9 cellular contexts compared by ENCODE assay signal in the genomic region with DNA sequence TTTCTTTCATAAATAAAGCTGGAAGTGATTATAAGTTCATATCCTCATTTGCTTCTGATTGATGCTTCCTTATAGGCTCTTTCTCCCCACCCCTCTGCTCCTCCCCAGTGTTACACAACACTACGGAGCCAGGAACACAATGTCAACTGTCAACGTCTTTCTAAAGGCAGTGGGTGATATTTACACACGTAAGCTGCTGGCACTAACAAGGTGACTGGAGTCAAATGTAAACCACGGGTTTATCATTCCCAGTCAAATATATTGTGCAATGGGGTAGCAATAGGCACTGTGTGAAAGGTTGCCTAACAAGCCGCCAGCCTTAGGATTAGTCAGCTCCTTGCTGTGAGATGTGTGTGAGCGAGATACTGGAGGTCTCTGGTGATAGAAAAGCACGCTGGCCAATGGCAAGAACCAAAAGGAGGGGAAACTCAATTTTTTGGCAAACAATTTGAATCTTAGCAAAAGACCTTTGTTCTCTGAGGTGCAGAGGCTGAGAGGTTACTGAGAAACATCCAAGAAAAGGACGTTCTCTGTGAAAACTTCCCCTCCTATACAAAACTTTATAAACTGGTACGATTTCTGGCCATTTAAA. TPM values are rescaled to one million over a fixed set of nuclear protein-coding genes. Genes with fewer than 3 reads are reported as not detected.
DNase-seq lines count a peak whose midpoint lies in the region; ATAC-seq and TF ChIP-seq lines count a peak whose summit lies in the region.
"Had no signal": no experiment of that assay in that cellular context is flagged by ENCODE, and none has a peak within 500 bp of the region (broad histone marks: within the 10 kb centered on the region; RNA-seq: fewer than 3 reads in every experiment).

No MANE protein-coding gene starts in this region.

- WGBS in esophagus squamous epithelium, 2 donors: 13 to 17% methylated on average over 9 of the region's 9 CpGs

- peak; percentile 40 to 51 for ATAC-seq in activated naive CD4-positive, alpha-beta T cell treated with anti-CD3 and anti-CD28 coated beads, Interleukin-2, amount 50 U/mL, for 72 hours
- ATAC-seq in GM18867 (IDR thresholded peaks at IDR 0.05; ENCODE audit: unreplicated experiment): no peak

- no peaks in the 10 kb centered on the region for H3K9me3 Mint-ChIP-seq in activated naive CD4-positive, alpha-beta T cell treated with anti-CD3 and anti-CD28 coated beads, Interleukin-2, amount 50 U/mL, for 72 hours
- H3K9me3 Mint-ChIP-seq in nephron: no peaks in the 10 kb centered on the region
- H3K9me3 Mint-ChIP-seq: activated T-cell treated with anti-CD3 and anti-CD28 coated beads, Interleukin-2, amount 50 U/mL, for 4 hours had no signal

- peak in 2 of 4 donors; percentile 18 to 44 for TF ChIP-seq POLR2A in esophagus squamous epithelium (IDR thresholded peaks at IDR 0.05)

- DNase-seq in activated naive CD4-positive, alpha-beta T cell treated with anti-CD3 and anti-CD28 coated beads, Interleukin-2, amount 50 U/mL, for 72 hours (ENCODE audit: low spot score in 2 of 2): no peak
- no peak for DNase-seq in activated naive CD4-positive, alpha-beta T cell treated with anti-CD3 and anti-CD28 coated beads, Interleukin-2, amount 50 U/mL, for 16 hours
- DNase-seq in RWPE1 (ENCODE audit: low spot score): peak; percentile 93
- peak; percentile 12 for DNase-seq in esophagus squamous epithelium (lab: John Stamatoyannopoulos, UW)
- no peak for DNase-seq in occipital lobe (lab: John Stamatoyannopoulos, UW)
- DNase-seq in stimulated activated CD4-positive, alpha-beta T cell treated with anti-CD3 and anti-CD28 coated beads, Interleukin-4, amount 100 ng/mL, for 1 hour: no peak
- DNase-seq: activated T-cell treated with anti-CD3 and anti-CD28 coated beads, Interleukin-2, amount 50 U/mL, for 4 hours had no signal

- TF ChIP-seq CTCF in RWPE1 (conservative IDR thresholded peaks at IDR 0.05; ENCODE audit: low read depth) (no peak), esophagus squamous epithelium (IDR thresholded peaks at IDR 0.05) (no peak), nephron (IDR thresholded peaks at IDR 0.05; ENCODE audit: unreplicated experiment in 3 of 3) (no peak)

- no peak overlapping the region for H3K4me3 Mint-ChIP-seq in nephron
- H3K4me3 Mint-ChIP-seq: activated T-cell treated with anti-CD3 and anti-CD28 coated beads, Interleukin-2, amount 50 U/mL, for 4 hours had no signal

- H3K4me1 ChIP-seq in esophagus squamous epithelium: peaks cover 7 to 35% (median 17%) of the 10 kb centered on the region in 3 donors

- H3K27ac Mint-ChIP-seq in activated naive CD4-positive, alpha-beta T cell treated with anti-CD3 and anti-CD28 coated beads, Interleukin-2, amount 50 U/mL, for 72 hours: no peak overlapping the region
- peak overlapping the region; percentile 21 to 54 (median 47) for H3K27ac Mint-ChIP-seq in nephron

- peak overlapping the region in 1 of 4 donors; percentile 24 for H3K4me3 ChIP-seq in esophagus squamous epithelium

- H3K27me3 Mint-ChIP-seq in nephron (ENCODE audit: low read depth): peaks cover 4% of the 10 kb centered on the region

- H3K27ac ChIP-seq in RWPE1 (peak overlapping the region; percentile 73), esophagus squamous epithelium (peak overlapping the region; percentile 63 to 88 (median 78))

- H3K27me3 ChIP-seq in esophagus squamous epithelium: no peaks in the 10 kb centered on the region

- no peaks in the 10 kb centered on the region for H3K9me3 ChIP-seq in esophagus squamous epithelium

- CTCF ChIA-PET in RWPE1 (lab: Yijun Ruan, JAX): interaction anchor here (1.0 kb wide), 1 partner anchor 22 kb away, joined by 4 read pairs; the partner anchor contains the start of gene HECTD1

- no peaks in the 10 kb centered on the region for H3K4me1 Mint-ChIP-seq in nephron

- POLR2A ChIA-PET in RWPE1 (lab: Yijun Ruan, JAX; ENCODE audit: low non-redundant PET): interaction anchor here (0.7 kb wide), 1 partner anchor 34 kb away, joined by 3 read pairs; no protein-coding TSS in a partner anchor

- no peaks in the 10 kb centered on the region for H3K36me3 ChIP-seq in esophagus squamous epithelium

- intact Hi-C loops in esophagus squamous epithelium (cut with DNase I): no loop called here

- no peaks in the 10 kb centered on the region for H3K36me3 Mint-ChIP-seq in activated naive CD4-positive, alpha-beta T cell treated with anti-CD3 and anti-CD28 coated beads, Interleukin-2, amount 50 U/mL, for 72 hours
- no peaks in the 10 kb centered on the region for H3K36me3 Mint-ChIP-seq in nephron (ENCODE audit: low read depth)

RNA-seq across cellular contexts. Expression of gene HECTD1, which starts 22.1 kb away (rescaled TPM):
- 10 to 100 TPM; 75.5 to 87.5 TPM for total RNA-seq in activated naive CD4-positive, alpha-beta T cell treated with anti-CD3 and anti-CD28 coated beads, Interleukin-2, amount 50 U/mL, for 72 hours
- total RNA-seq in esophagus squamous epithelium (100 to 1,000 TPM; 175 to 250 (median 194) TPM), occipital lobe (388 TPM)

Comparison
In these comparisons a context has a peak if more than half of its experiments do, and no peak if none do; other contexts are left out.
1. DNase-seq: peak in RWPE1 (single experiment) and esophagus squamous epithelium (single experiment); none in activated naive CD4-positive, alpha-beta T cell treated with anti-CD3 and anti-CD28 coated beads, Interleukin-2, amount 50 U/mL, for 72 hours (0 of 2), activated naive CD4-positive, alpha-beta T cell treated with anti-CD3 and anti-CD28 coated beads, Interleukin-2, amount 50 U/mL, for 16 hours (single experiment), occipital lobe (single experiment) and stimulated activated CD4-positive, alpha-beta T cell treated with anti-CD3 and anti-CD28 coated beads, Interleukin-4, amount 100 ng/mL, for 1 hour (single experiment).
2. H3K27ac Mint-ChIP-seq: peak in nephron (3 of 3); none in activated naive CD4-positive, alpha-beta T cell treated with anti-CD3 and anti-CD28 coated beads, Interleukin-2, amount 50 U/mL, for 72 hours (0 of 2).